In genomic region chr10:110876788-110877187, GRCh38 we compare ENCODE assay signal across 22 cellular contexts.
"Had no signal": no experiment of that assay in that cellular context is flagged by ENCODE, and none has a peak within 500 bp of the region (broad histone marks: within the 10 kb centered on the region; RNA-seq: fewer than 3 reads in every experiment).

No MANE protein-coding gene starts in this region.

- H3K9me3 Mint-ChIP-seq: activated CD4-positive, alpha-beta T cell treated with anti-CD3 and anti-CD28 coated beads, Interleukin-2, amount 10 ng/mL, durations not matched to agents 24 days and 14 days; activated T-helper 1 cell treated with anti-CD3 and anti-CD28 coated beads, Interleukin-12 subunit alpha, Interleukin-12 subunit beta, Interleukin-2, Interleukin-4 antibody, amounts not matched to agents 30 ng/mL and 10 ng/mL and 1 ng/mL, durations not matched to agents 14 hours and 24 hours and 36 hours; endodermal cell; memory B cell; natural killer cell; T-helper 2 cell treated with Interferon-gamma antibody and Interleukin-4, amounts not matched to agents 5 μg/mL and 100 μg/mL, for 36 hours had no signal

- H3K27me3 Mint-ChIP-seq: activated CD4-positive, alpha-beta T cell treated with anti-CD3 and anti-CD28 coated beads, Interleukin-2, amount 10 ng/mL, durations not matched to agents 24 days and 14 days; memory B cell; progenitor cell of endocrine pancreas had no signal

- H3K27me3 ChIP-seq: neutrophil, right atrium auricular region had no signal

- H3K27ac Mint-ChIP-seq: activated CD4-positive, alpha-beta T cell treated with anti-CD3 and anti-CD28 coated beads, Interleukin-2, amount 10 ng/mL, durations not matched to agents 24 days and 14 days; activated T-helper 1 cell treated with anti-CD3 and anti-CD28 coated beads, Interleukin-12 subunit alpha, Interleukin-12 subunit beta, Interleukin-2, Interleukin-4 antibody, amounts not matched to agents 30 ng/mL and 10 ng/mL and 1 ng/mL, durations not matched to agents 14 hours and 24 hours and 36 hours; endodermal cell; progenitor cell of endocrine pancreas; T-helper 2 cell treated with Interferon-gamma antibody and Interleukin-4, amounts not matched to agents 5 μg/mL and 100 μg/mL, for 36 hours had no signal

- H3K9me3 ChIP-seq: mucosa of descending colon, neutrophil, right atrium auricular region had no signal

- ATAC-seq: left ventricle myocardium superior, mucosa of descending colon, natural killer cell had no signal

- H3K4me3 Mint-ChIP-seq: activated CD4-positive, alpha-beta T cell treated with anti-CD3 and anti-CD28 coated beads, Interleukin-2, amount 10 ng/mL, durations not matched to agents 24 days and 14 days; activated T-helper 1 cell treated with anti-CD3 and anti-CD28 coated beads, Interleukin-12 subunit alpha, Interleukin-12 subunit beta, Interleukin-2, Interleukin-4 antibody, amounts not matched to agents 30 ng/mL and 10 ng/mL and 1 ng/mL, durations not matched to agents 14 hours and 24 hours and 36 hours; endodermal cell; memory B cell; natural killer cell; T-helper 2 cell treated with Interferon-gamma antibody and Interleukin-4, amounts not matched to agents 5 μg/mL and 100 μg/mL, for 36 hours had no signal

- DNase-seq: activated CD4-positive, alpha-beta T cell treated with anti-CD3 and anti-CD28 coated beads, Interleukin-2, amount 10 ng/mL, durations not matched to agents 24 days and 14 days; activated CD4-positive, CD25-positive, alpha-beta regulatory T cell; activated CD8-positive, alpha-beta memory T cell treated with anti-CD3 and anti-CD28 coated beads for 24 hours; activated naive CD4-positive, alpha-beta T cell treated with Interleukin-2 at 50 U/mL for 16 hours; endodermal cell; hippocampal formation; left ventricle myocardium superior; mucosa of descending colon; natural killer cell; stimulated activated CD4-positive, alpha-beta T cell treated with anti-CD3 and anti-CD28 coated beads, Interleukin-4, amount 100 ng/mL, for 4 hours; stimulated activated CD8-positive, alpha-beta memory T cell treated with anti-CD3 and anti-CD28 coated beads, Interleukin-4, amount 100 ng/mL, for 48 hours; stimulated activated naive CD4-positive, alpha-beta T cell treated with Interleukin-2 at 50 U/mL for 16 hours; substantia nigra; trophoblast cell had no signal

- H3K27ac ChIP-seq: neutrophil, right atrium auricular region had no signal

- FAIRE-seq: astrocyte had no signal

- H3K4me3 ChIP-seq: mucosa of descending colon, right atrium auricular region, skin epidermis had no signal
